In genomic region chr2:239388236-239389151, GRCh38 we compare ENCODE assay signal across 26 cellular contexts.
"Had no signal": no experiment of that assay in that cellular context is flagged by ENCODE, and none has a peak within 500 bp of the region (broad histone marks: within the 10 kb centered on the region; RNA-seq: fewer than 3 reads in every experiment).

No MANE protein-coding gene starts in this region.

- H3K9me3 ChIP-seq: ascending aorta, body of pancreas, MG63, Peyer's patch, SJSA1 had no signal

- H3K9me3 Mint-ChIP-seq: central memory CD8-positive, alpha-beta T cell had no signal

- H3K36me3 ChIP-seq: Peyer's patch had no signal

- H3K27me3 ChIP-seq: ascending aorta, body of pancreas, MG63, Peyer's patch, SJSA1 had no signal

- H3K27me3 Mint-ChIP-seq: activated naive CD8-positive, alpha-beta T cell treated with anti-CD3 and anti-CD28 coated beads, Interleukin-2, amount 10 ng/mL, durations not matched to agents 7 days and 5 days; central memory CD8-positive, alpha-beta T cell; T-helper 17 cell had no signal

- H3K27ac ChIP-seq: ascending aorta, body of pancreas, Peyer's patch, RWPE1, SJSA1 had no signal

- DNase-seq: activated CD4-positive, alpha-beta T cell treated with anti-CD3 and anti-CD28 coated beads for 48 hours; activated CD4-positive, alpha-beta T cell treated with anti-CD3 and anti-CD28 coated beads, Interleukin-2, amount 50 U/mL, for 4 hours; activated CD4-positive, CD25-positive, alpha-beta regulatory T cell treated with anti-CD3 and anti-CD28 coated beads, Interleukin-2, amount 50 U/mL, for 72 hours; activated CD8-positive, alpha-beta memory T cell treated with anti-CD3 and anti-CD28 coated beads, Interleukin-2, amount 50 U/mL, for 48 hours; activated CD8-positive, alpha-beta T cell treated with anti-CD3 and anti-CD28 coated beads, Interleukin-2, amount 10 ng/mL, durations not matched to agents 7 days and 5 days; activated naive CD4-positive, alpha-beta T cell treated with anti-CD3 and anti-CD28 coated beads, Interleukin-2, amount 50 U/mL, for 16 hours; activated naive CD8-positive, alpha-beta T cell treated with anti-CD3 and anti-CD28 coated beads, Interleukin-2, amount 10 ng/mL, durations not matched to agents 7 days and 5 days; activated T-cell treated with anti-CD3 and anti-CD28 coated beads, Interleukin-2, amount 50 U/mL, for 1 hour; body of pancreas; MG63; MV-4-11; NCI-H1105; NCI-H1436; NCI-H1694 treated with DMSO at 0.1 percent for 48 hours; NCI-H2029 treated with DMSO at 0.1 percent for 48 hours; NCI-H446; NCI-H524; SHP77; T-helper 17 cell; T-helper 9 cell had no signal

- ATAC-seq: activated CD8-positive, alpha-beta T cell treated with anti-CD3 and anti-CD28 coated beads, Interleukin-2, amount 10 ng/mL, durations not matched to agents 7 days and 5 days; body of pancreas; T-helper 17 cell; WTC11 had no signal

- H3K4me3 Mint-ChIP-seq: activated CD8-positive, alpha-beta T cell treated with anti-CD3 and anti-CD28 coated beads, Interleukin-2, amount 10 ng/mL, durations not matched to agents 7 days and 5 days; activated naive CD8-positive, alpha-beta T cell treated with anti-CD3 and anti-CD28 coated beads, Interleukin-2, amount 10 ng/mL, durations not matched to agents 7 days and 5 days; central memory CD8-positive, alpha-beta T cell; T-helper 17 cell; WTC11 had no signal

- H3K27ac Mint-ChIP-seq: activated CD8-positive, alpha-beta T cell treated with anti-CD3 and anti-CD28 coated beads, Interleukin-2, amount 10 ng/mL, durations not matched to agents 7 days and 5 days; activated naive CD8-positive, alpha-beta T cell treated with anti-CD3 and anti-CD28 coated beads, Interleukin-2, amount 10 ng/mL, durations not matched to agents 7 days and 5 days; T-helper 17 cell; WTC11 had no signal

- H3K4me3 ChIP-seq: ascending aorta, body of pancreas, MG63, Peyer's patch, SJSA1 had no signal
